Comparison of ENCODE assay signal across 8 cellular contexts in the genomic region with DNA sequence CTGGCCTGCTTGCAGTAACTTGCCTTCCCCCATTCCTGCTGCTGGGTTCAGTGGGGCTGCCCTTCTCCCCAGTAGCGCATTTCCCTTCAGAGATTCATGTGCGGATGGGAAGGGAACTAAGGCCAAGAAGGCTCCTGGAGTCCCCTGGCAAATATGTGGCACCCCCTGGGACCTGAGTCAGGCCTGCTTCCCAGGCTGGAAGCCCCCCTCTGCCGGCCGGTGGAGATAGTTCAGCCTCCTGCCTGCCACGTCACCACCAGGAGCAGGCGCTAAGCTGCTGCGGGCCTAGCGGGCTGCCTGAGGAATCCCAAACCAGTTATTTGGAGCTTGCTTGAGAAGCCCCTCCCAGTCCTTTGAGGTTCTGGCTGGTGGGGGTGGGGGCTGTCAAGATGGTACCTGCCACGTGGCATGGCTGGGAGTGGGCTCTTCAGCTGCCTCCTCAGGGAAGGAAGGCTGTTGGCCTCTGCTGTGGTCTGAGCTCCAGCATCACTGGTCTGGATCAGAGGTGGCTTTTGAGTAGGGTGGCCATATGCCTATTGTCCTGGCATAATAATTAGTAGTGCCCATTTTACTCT. TPM values are rescaled to one million over a fixed set of nuclear protein-coding genes. Genes with fewer than 3 reads are reported as not detected.
A peak's percentile ranks its signal among the peaks of the same experiment; 100 is the strongest.
DNase-seq lines count a peak whose midpoint lies in the region; ATAC-seq and TF ChIP-seq lines count a peak whose summit lies in the region.

No MANE protein-coding gene starts in this region.

- peak overlapping the region; percentile 77 for H3K4me3 ChIP-seq in HFF-Myc (replicated peaks; ENCODE audit: low read depth, low read length)

- no peaks in the 10 kb centered on the region for H3K9me3 Mint-ChIP-seq in activated naive CD4-positive, alpha-beta T cell treated with anti-CD3 and anti-CD28 coated beads, Interleukin-2, amount 50 U/mL, for 72 hours

- DNase-seq in HFF-Myc (ENCODE audit: extremely low read depth, low read depth) (peak; percentile 58), left cardiac atrium (peak; percentile 80), retina (peak; percentile 66), KBM-7 (no peak)
- no peak for DNase-seq in activated naive CD4-positive, alpha-beta T cell treated with anti-CD3 and anti-CD28 coated beads, Interleukin-2, amount 50 U/mL, for 72 hours (ENCODE audit: low spot score in 2 of 2)

- peaks cover 0 to 8% of the 10 kb centered on the region in 2 donors for H3K36me3 Mint-ChIP-seq in activated naive CD4-positive, alpha-beta T cell treated with anti-CD3 and anti-CD28 coated beads, Interleukin-2, amount 50 U/mL, for 72 hours

- peak overlapping the region; percentile 89 to 93 for H3K27ac Mint-ChIP-seq in activated naive CD4-positive, alpha-beta T cell treated with anti-CD3 and anti-CD28 coated beads, Interleukin-2, amount 50 U/mL, for 72 hours

- ATAC-seq in activated naive CD4-positive, alpha-beta T cell treated with anti-CD3 and anti-CD28 coated beads, Interleukin-2, amount 50 U/mL, for 72 hours: no peak
- peak; percentile 27 for ATAC-seq in left cardiac atrium
- ATAC-seq in GM19351 (IDR thresholded peaks at IDR 0.05; ENCODE audit: unreplicated experiment): no peak
- no peak for ATAC-seq in GM19467 (IDR thresholded peaks at IDR 0.05; ENCODE audit: unreplicated experiment)
- no peak for ATAC-seq in HG02938 (IDR thresholded peaks at IDR 0.05; ENCODE audit: unreplicated experiment)

- peak; percentile 61 for TF ChIP-seq CTCF in HFF-Myc (IDR thresholded peaks at IDR 0.05; ENCODE audit: low read depth, low read length, missing control alignments)

- in situ Hi-C loops in KBM-7 (cut with MboI; ENCODE audit: low pct_unique_long_range_greater_than_20kb, low sequenced_read_pairs): no loop called here

- intact Hi-C loops in left cardiac atrium (cut with DNase I): no loop called here

RNA-seq across cellular contexts. Expression of gene SERPINH1, which starts 2.0 kb away (rescaled TPM):
- total RNA-seq in activated naive CD4-positive, alpha-beta T cell treated with anti-CD3 and anti-CD28 coated beads, Interleukin-2, amount 50 U/mL, for 72 hours: 10 to 100 TPM in 1 of 2 donors, 1 to 10 TPM in 1; 8.2 to 24.5 TPM
- total RNA-seq in left cardiac atrium: 100 to 1,000 TPM; 105 to 137 TPM

RNA-seq across cellular contexts. Expression of gene GDPD5, which starts 38.3 kb away (rescaled TPM):
- total RNA-seq in activated naive CD4-positive, alpha-beta T cell treated with anti-CD3 and anti-CD28 coated beads, Interleukin-2, amount 50 U/mL, for 72 hours: 10 to 100 TPM; 13.4 to 22.7 TPM
- 10 to 100 TPM; 12.3 to 17.6 TPM for total RNA-seq in left cardiac atrium

Comparison
In these comparisons a context has a peak if more than half of its experiments do, and no peak if none do; other contexts are left out.
1. DNase-seq: peak in HFF-Myc (single experiment), left cardiac atrium (single experiment) and retina (single experiment); none in activated naive CD4-positive, alpha-beta T cell treated with anti-CD3 and anti-CD28 coated beads, Interleukin-2, amount 50 U/mL, for 72 hours (0 of 2) and KBM-7 (single experiment).
2. ATAC-seq: peak in left cardiac atrium (2 of 2); none in activated naive CD4-positive, alpha-beta T cell treated with anti-CD3 and anti-CD28 coated beads, Interleukin-2, amount 50 U/mL, for 72 hours (0 of 2), GM19351 (single experiment), GM19467 (single experiment) and HG02938 (single experiment).
3. RNA of gene SERPINH1, which starts 2.0 kb away (total RNA-seq): 105 to 137 TPM in left cardiac atrium; 8.2 to 24.5 TPM in activated naive CD4-positive, alpha-beta T cell treated with anti-CD3 and anti-CD28 coated beads, Interleukin-2, amount 50 U/mL, for 72 hours; every median in the first group is over 4 times any median in the second.